In the genomic region with DNA sequence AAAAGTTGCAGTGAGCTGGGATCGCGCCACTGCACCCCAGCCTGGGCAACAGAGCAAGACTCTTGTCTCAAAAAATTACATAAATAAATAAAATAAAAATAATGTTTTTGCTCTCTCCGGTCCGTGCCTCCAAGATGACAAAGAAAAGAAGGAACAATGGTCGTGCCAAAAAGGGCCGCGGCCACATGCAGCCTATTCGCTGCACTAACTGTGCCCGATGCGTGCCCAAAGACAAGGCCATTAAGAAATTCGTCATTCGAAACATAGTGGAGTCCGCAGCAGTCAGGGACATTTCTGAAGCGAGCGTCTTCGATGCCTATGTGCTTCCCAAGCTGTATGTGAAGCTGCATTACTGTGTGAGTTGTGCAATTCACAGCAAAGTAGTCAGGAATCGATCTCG, we compare ENCODE assay signal across 8 cellular contexts.
DNase-seq lines count a peak whose midpoint lies in the region; ATAC-seq and TF ChIP-seq lines count a peak whose summit lies in the region.
"Not testable (repeated sequence)": the region's sequence is repeated elsewhere in the genome, so short reads cannot be mapped to it uniquely, and the experiment has no call there.

No MANE protein-coding gene starts in this region.

- not testable (repeated sequence) for H3K4me3 ChIP-seq in adrenal gland

- peaks cover 63% of the 10 kb centered on the region for H3K4me1 Mint-ChIP-seq in CD4-positive, alpha-beta T cell (ENCODE audit: low read depth)
- peaks cover 59 to 68% (median 64%) of the 10 kb centered on the region in 3 donors for H3K4me1 Mint-ChIP-seq in T-cell
- H3K4me1 Mint-ChIP-seq in T-helper 2 cell treated with Interferon-gamma antibody and Interleukin-4, amounts not matched to agents 5 μg/mL and 100 μg/mL, for 36 hours (ENCODE audit: low read depth) = peaks cover 43% of the 10 kb centered on the region
- peaks cover 54% of the 10 kb centered on the region for H3K4me1 Mint-ChIP-seq in activated CD4-positive, alpha-beta T cell treated with anti-CD3 and anti-CD28 coated beads, Interleukin-2, amount 10 ng/mL, durations not matched to agents 7 days and 5 days
- H3K4me1 Mint-ChIP-seq in activated T-helper 2 cell treated with anti-CD3 and anti-CD28 coated beads, Interferon-gamma antibody, Interleukin-2, Interleukin-4, amounts not matched to agents 10 μg/mL and 5 μg/mL and 100 μg/mL, durations not matched to agents 14 hours and 24 hours and 36 hours (ENCODE audit: low read depth) = peaks cover 40% of the 10 kb centered on the region
- peaks cover 56% of the 10 kb centered on the region for H3K4me1 Mint-ChIP-seq in activated naive CD4-positive, alpha-beta T cell treated with anti-CD3 and anti-CD28 coated beads, Interleukin-2, amount 50 U/mL, for 24 hours
- peaks cover 24% of the 10 kb centered on the region for H3K4me1 Mint-ChIP-seq in nephron progenitor cell

- TF ChIP-seq CTCF in CD4-positive, alpha-beta T cell (IDR thresholded peaks at IDR 0.05); adrenal gland (IDR thresholded peaks at IDR 0.05); nephron progenitor cell (IDR thresholded peaks at IDR 0.05): not testable (repeated sequence)

- intact Hi-C loops in CD4-positive, alpha-beta T cell (cut with DNase I, micrococcal nuclease); activated T-helper 2 cell treated with anti-CD3 and anti-CD28 coated beads, Interferon-gamma antibody, Interleukin-2, Interleukin-4, amounts not matched to agents 10 μg/mL and 5 μg/mL and 100 μg/mL, durations not matched to agents 14 hours and 24 hours and 36 hours (cut with micrococcal nuclease); adrenal gland (cut with DNase I): not testable (repeated sequence)

- H3K9me3 ChIP-seq in CD4-positive, alpha-beta T cell (ENCODE audit: control insufficient read depth, low read length); adrenal gland (replicated peaks in 1 of 3): not testable (repeated sequence)

- H3K27ac Mint-ChIP-seq in CD4-positive, alpha-beta T cell = peak overlapping the region; percentile 52
- peak overlapping the region; percentile 55 to 66 for H3K27ac Mint-ChIP-seq in T-cell
- H3K27ac Mint-ChIP-seq in T-helper 2 cell treated with Interferon-gamma antibody and Interleukin-4, amounts not matched to agents 5 μg/mL and 100 μg/mL, for 36 hours = peak overlapping the region; percentile 31
- peak overlapping the region; percentile 60 for H3K27ac Mint-ChIP-seq in activated CD4-positive, alpha-beta T cell treated with anti-CD3 and anti-CD28 coated beads, Interleukin-2, amount 10 ng/mL, durations not matched to agents 7 days and 5 days
- peak overlapping the region; percentile 17 for H3K27ac Mint-ChIP-seq in activated T-helper 2 cell treated with anti-CD3 and anti-CD28 coated beads, Interferon-gamma antibody, Interleukin-2, Interleukin-4, amounts not matched to agents 10 μg/mL and 5 μg/mL and 100 μg/mL, durations not matched to agents 14 hours and 24 hours and 36 hours
- H3K27ac Mint-ChIP-seq in activated naive CD4-positive, alpha-beta T cell treated with anti-CD3 and anti-CD28 coated beads, Interleukin-2, amount 50 U/mL, for 24 hours = peak overlapping the region; percentile 2
- peak overlapping the region; percentile 75 for H3K27ac Mint-ChIP-seq in nephron progenitor cell

- 50 to 86% (median 69%) methylated on average over 17 to 18 of the region's 18 CpGs for WGBS in adrenal gland, 4 donors

- not testable (repeated sequence) for ATAC-seq in CD4-positive, alpha-beta T cell (ENCODE audit: poor library complexity); T-cell (replicated peaks in 1 of 4)

- POLR2A ChIA-PET in CD4-positive, alpha-beta T cell (lab: Charles Lee) = interaction anchor here (0.7 kb wide), 1 partner anchor 61 kb away, joined by 3 read pairs; no protein-coding TSS in a partner anchor
- POLR2A ChIA-PET in T-cell (lab: Charles Lee) = not testable (repeated sequence)
- POLR2A ChIA-PET in activated CD4-positive, alpha-beta T cell treated with anti-CD3 and anti-CD28 coated beads, Interleukin-2, amount 10 ng/mL, durations not matched to agents 7 days and 5 days (lab: Charles Lee) = interaction anchor here (0.6 kb wide), 1 partner anchor 14 kb away, joined by 6 read pairs; no protein-coding TSS in a partner anchor

- H3K36me3 Mint-ChIP-seq in CD4-positive, alpha-beta T cell (ENCODE audit: low read depth); T-cell; activated T-helper 2 cell treated with anti-CD3 and anti-CD28 coated beads, Interferon-gamma antibody, Interleukin-2, Interleukin-4, amounts not matched to agents 10 μg/mL and 5 μg/mL and 100 μg/mL, durations not matched to agents 14 hours and 24 hours and 36 hours (ENCODE audit: low read depth); activated naive CD4-positive, alpha-beta T cell treated with anti-CD3 and anti-CD28 coated beads, Interleukin-2, amount 50 U/mL, for 24 hours; nephron progenitor cell (ENCODE audit: low read depth): not testable (repeated sequence)
- peaks cover 15% of the 10 kb centered on the region for H3K36me3 Mint-ChIP-seq in T-helper 2 cell treated with Interferon-gamma antibody and Interleukin-4, amounts not matched to agents 5 μg/mL and 100 μg/mL, for 36 hours (ENCODE audit: low read depth)
- H3K36me3 Mint-ChIP-seq in activated CD4-positive, alpha-beta T cell treated with anti-CD3 and anti-CD28 coated beads, Interleukin-2, amount 10 ng/mL, durations not matched to agents 7 days and 5 days (ENCODE audit: low read depth) = peaks cover 14% of the 10 kb centered on the region

- H3K9me3 Mint-ChIP-seq in CD4-positive, alpha-beta T cell; T-cell; T-helper 2 cell treated with Interferon-gamma antibody and Interleukin-4, amounts not matched to agents 5 μg/mL and 100 μg/mL, for 36 hours; activated CD4-positive, alpha-beta T cell treated with anti-CD3 and anti-CD28 coated beads, Interleukin-2, amount 10 ng/mL, durations not matched to agents 7 days and 5 days; activated T-helper 2 cell treated with anti-CD3 and anti-CD28 coated beads, Interferon-gamma antibody, Interleukin-2, Interleukin-4, amounts not matched to agents 10 μg/mL and 5 μg/mL and 100 μg/mL, durations not matched to agents 14 hours and 24 hours and 36 hours; activated naive CD4-positive, alpha-beta T cell treated with anti-CD3 and anti-CD28 coated beads, Interleukin-2, amount 50 U/mL, for 24 hours; nephron progenitor cell: not testable (repeated sequence)

- not testable (repeated sequence) for H3K27me3 Mint-ChIP-seq in CD4-positive, alpha-beta T cell; T-cell; T-helper 2 cell treated with Interferon-gamma antibody and Interleukin-4, amounts not matched to agents 5 μg/mL and 100 μg/mL, for 36 hours (ENCODE audit: low read depth); activated CD4-positive, alpha-beta T cell treated with anti-CD3 and anti-CD28 coated beads, Interleukin-2, amount 10 ng/mL, durations not matched to agents 7 days and 5 days; activated T-helper 2 cell treated with anti-CD3 and anti-CD28 coated beads, Interferon-gamma antibody, Interleukin-2, Interleukin-4, amounts not matched to agents 10 μg/mL and 5 μg/mL and 100 μg/mL, durations not matched to agents 14 hours and 24 hours and 36 hours (ENCODE audit: low read depth); activated naive CD4-positive, alpha-beta T cell treated with anti-CD3 and anti-CD28 coated beads, Interleukin-2, amount 50 U/mL, for 24 hours; nephron progenitor cell (ENCODE audit: low read depth, poor library complexity)

- TF ChIP-seq POLR2A in adrenal gland (IDR thresholded peaks at IDR 0.05) = not testable (repeated sequence)

- peaks cover 26 to 36% of the 10 kb centered on the region in 2 donors for H3K4me1 ChIP-seq in adrenal gland (replicated peaks in 1 of 2)

- H3K4me3 Mint-ChIP-seq in CD4-positive, alpha-beta T cell; T-cell; T-helper 2 cell treated with Interferon-gamma antibody and Interleukin-4, amounts not matched to agents 5 μg/mL and 100 μg/mL, for 36 hours; activated CD4-positive, alpha-beta T cell treated with anti-CD3 and anti-CD28 coated beads, Interleukin-2, amount 10 ng/mL, durations not matched to agents 7 days and 5 days; activated T-helper 2 cell treated with anti-CD3 and anti-CD28 coated beads, Interferon-gamma antibody, Interleukin-2, Interleukin-4, amounts not matched to agents 10 μg/mL and 5 μg/mL and 100 μg/mL, durations not matched to agents 14 hours and 24 hours and 36 hours (ENCODE audit: low read depth); activated naive CD4-positive, alpha-beta T cell treated with anti-CD3 and anti-CD28 coated beads, Interleukin-2, amount 50 U/mL, for 24 hours; nephron progenitor cell: not testable (repeated sequence)

- H3K27ac ChIP-seq in CD4-positive, alpha-beta T cell (ENCODE audit: low read depth, low read length) = not testable (repeated sequence)
- peak overlapping the region in 1 of 5 donors; percentile 22 for H3K27ac ChIP-seq in adrenal gland

- not testable (repeated sequence) for H3K27me3 ChIP-seq in CD4-positive, alpha-beta T cell (ENCODE audit: control insufficient read depth, insufficient read depth, low read length); adrenal gland

- CTCF ChIA-PET in CD4-positive, alpha-beta T cell (lab: Charles Lee); activated CD4-positive, alpha-beta T cell treated with anti-CD3 and anti-CD28 coated beads, Interleukin-2, amount 10 ng/mL, durations not matched to agents 7 days and 5 days (lab: Charles Lee): not testable (repeated sequence)
- CTCF ChIA-PET in T-cell (lab: Charles Lee) = interaction anchor here in 1 of 2 donors (0.8 kb wide), 1 partner anchor 9 kb away, joined by 4 read pairs; no protein-coding TSS in a partner anchor

- DNase-seq in CD4-positive, alpha-beta T cell; T-cell; T-helper 2 cell treated with Interferon-gamma antibody and Interleukin-4, amounts not matched to agents 5 μg/mL and 100 μg/mL, for 36 hours (ENCODE audit: low spot score); activated CD4-positive, alpha-beta T cell treated with anti-CD3 and anti-CD28 coated beads, Interleukin-2, amount 10 ng/mL, durations not matched to agents 7 days and 5 days; activated T-helper 2 cell treated with anti-CD3 and anti-CD28 coated beads, Interferon-gamma antibody, Interleukin-2, Interleukin-4, amounts not matched to agents 10 μg/mL and 5 μg/mL and 100 μg/mL, durations not matched to agents 14 hours and 24 hours and 36 hours (ENCODE audit: low spot score); nephron progenitor cell: not testable (repeated sequence)
- peak in 4 of 7 donors; percentile 45 to 64 (median 54) for DNase-seq in adrenal gland

- not testable (repeated sequence) for H3K36me3 ChIP-seq in adrenal gland (replicated peaks in 1 of 2)

Comparison
In these comparisons a context has a peak if more than half of its experiments do, and no peak if none do; other contexts are left out.
1. H3K27ac Mint-ChIP-seq: peak in every context shown above with its lines; median percentile 75 in nephron progenitor cell; 60 in T-cell; 60 in activated CD4-positive, alpha-beta T cell treated with anti-CD3 and anti-CD28 coated beads, Interleukin-2, amount 10 ng/mL, durations not matched to agents 7 days and 5 days; 52 in CD4-positive, alpha-beta T cell; 31 in T-helper 2 cell treated with Interferon-gamma antibody and Interleukin-4, amounts not matched to agents 5 μg/mL and 100 μg/mL, for 36 hours; 17 in activated T-helper 2 cell treated with anti-CD3 and anti-CD28 coated beads, Interferon-gamma antibody, Interleukin-2, Interleukin-4, amounts not matched to agents 10 μg/mL and 5 μg/mL and 100 μg/mL, durations not matched to agents 14 hours and 24 hours and 36 hours; 2 in activated naive CD4-positive, alpha-beta T cell treated with anti-CD3 and anti-CD28 coated beads, Interleukin-2, amount 50 U/mL, for 24 hours.